16 cellular contexts compared by ENCODE assay signal in genomic region chr2:236940497-236940896, GRCh38.
DNase-seq lines count a peak whose midpoint lies in the region; ATAC-seq and TF ChIP-seq lines count a peak whose summit lies in the region.
"Had no signal": no experiment of that assay in that cellular context is flagged by ENCODE, and none has a peak within 500 bp of the region (broad histone marks: within the 10 kb centered on the region; RNA-seq: fewer than 3 reads in every experiment).

No MANE protein-coding gene starts in this region.

- ATAC-seq in HG03280 (IDR thresholded peaks at IDR 0.05; ENCODE audit: unreplicated experiment) = no peak
- ATAC-seq: GM12878 had no signal

- no peaks in the 10 kb centered on the region for H3K27me3 ChIP-seq in colonic mucosa
- H3K27me3 ChIP-seq in spleen (replicated peaks in 1 of 7) = peaks cover 0 to 14% (median 0%) of the 10 kb centered on the region in 7 donors
- no peaks in the 10 kb centered on the region for H3K27me3 ChIP-seq in SK-N-SH (ENCODE audit: insufficient read depth)
- H3K27me3 ChIP-seq: SJCRH30 had no signal

- WGBS in spleen, 5 donors = 79 to 92% (median 82%) methylated on average over 1 of the region's 1 CpG
- 0% methylated on average over 1 of the region's 1 CpG for WGBS in SK-N-SH (ENCODE audit: low lambda C conversion rate)

- DNase-seq in GM10248 (ENCODE audit: extremely low spot score) (peak; percentile 29), colonic mucosa (peak; percentile 10), mesenteric fat pad (ENCODE audit: low spot score) (peak; percentile 67), spleen (peak; percentile 49), SK-N-SH (no peak), DMS53 treated with DMSO at 0.1 percent for 48 hours (lab: John Stamatoyannopoulos, UW; ENCODE audit: unreplicated experiment) (no peak)
- DNase-seq: DMS53, EL, IMR-90, NCI-H1105 treated with DMSO at 0.1 percent for 48 hours, NCI-H2029 treated with DMSO at 0.1 percent for 48 hours, OCI-M1 had no signal

- TF ChIP-seq CTCF in GM10248 (IDR thresholded peaks at IDR 0.05; ENCODE audit: control extremely low read depth, extremely low read depth, low read depth, missing control alignments) = no peak
- no peak for TF ChIP-seq CTCF in colonic mucosa (IDR thresholded peaks at IDR 0.05)
- TF ChIP-seq CTCF in spleen (IDR thresholded peaks at IDR 0.05 in 8 of 11, conservative IDR thresholded peaks at IDR 0.05 in 3 of 11) = no peak
- no peak for TF ChIP-seq CTCF in SK-N-SH (IDR thresholded peaks at IDR 0.05)

- no peak for TF ChIP-seq POLR2A in spleen (IDR thresholded peaks at IDR 0.05)

- no peaks in the 10 kb centered on the region for H3K36me3 ChIP-seq in colonic mucosa
- no peaks in the 10 kb centered on the region for H3K36me3 ChIP-seq in spleen
- no peaks in the 10 kb centered on the region for H3K36me3 ChIP-seq in SK-N-SH (replicated peaks in 1 of 2; ENCODE audit: control insufficient read depth in 1 of 2, insufficient read depth in 2 of 2, low read length in 1 of 2)
- H3K36me3 ChIP-seq: SJCRH30 had no signal

- POLR2A ChIA-PET in GM10248 (lab: Yijun Ruan, JAX) (no interaction called here), SK-N-SH (lab: Yijun Ruan, JAX) (no interaction called here)

- H3K4me3 ChIP-seq in colonic mucosa (no peak overlapping the region), spleen (no peak overlapping the region), SK-N-SH (ENCODE audit: low read depth in 2 of 2, low read length in 1 of 2) (no peak overlapping the region)
- H3K4me3 ChIP-seq: GM12878, SJCRH30 had no signal

- no peak for TF ChIP-seq RAD21 in SK-N-SH (IDR thresholded peaks at IDR 0.05; ENCODE audit: low read length)

- no peak overlapping the region for H3K4me2 ChIP-seq in SK-N-SH
- H3K4me2 ChIP-seq: KMS-11 had no signal

- H3F3A ChIP-seq in SK-N-SH (replicated peaks; ENCODE audit: insufficient read depth) = no peaks in the 10 kb centered on the region

- intact Hi-C loops in colonic mucosa (cut with DNase I) (no loop called here), spleen (cut with DNase I; ENCODE audit: low total_unique reads) (no loop called here)

- H3K9me2 ChIP-seq in SK-N-SH = no peaks in the 10 kb centered on the region

- CTCF ChIA-PET in GM10248 (lab: Yijun Ruan, JAX) = no interaction called here
- CTCF ChIA-PET in SK-N-SH (lab: Yijun Ruan, JAX) = no interaction called here

- H3K4me1 ChIP-seq in colonic mucosa (no peaks in the 10 kb centered on the region), spleen (peaks cover 8 to 40% (median 15%) of the 10 kb centered on the region in 6 donors), SK-N-SH (ENCODE audit: control insufficient read depth in 1 of 2, insufficient read depth in 2 of 2, low read depth in 1 of 2, low read length in 1 of 2) (no peaks in the 10 kb centered on the region)

- H3K9ac ChIP-seq in colonic mucosa (ENCODE audit: low read depth in 2 of 2, low read length in 2 of 2) (no peak overlapping the region), SK-N-SH (no peak overlapping the region)
- H3K9ac ChIP-seq: KMS-11 had no signal

- no peaks in the 10 kb centered on the region for H3K79me2 ChIP-seq in SK-N-SH (ENCODE audit: insufficient read depth)

- no peaks in the 10 kb centered on the region for H4K20me1 ChIP-seq in SK-N-SH (ENCODE audit: insufficient read depth)

- no peak overlapping the region for H3K27ac ChIP-seq in colonic mucosa
- H3K27ac ChIP-seq in spleen = peak overlapping the region; percentile 35 to 84 (median 68)
- no peak overlapping the region for H3K27ac ChIP-seq in SK-N-SH (ENCODE audit: low read depth in 2 of 2, low read length in 1 of 2)
- H3K27ac ChIP-seq: KMS-11, SJCRH30 had no signal

- no peak overlapping the region for H2AFZ ChIP-seq in SK-N-SH (ENCODE audit: low read depth)

- H3K9me3 ChIP-seq in colonic mucosa (no peaks in the 10 kb centered on the region), spleen (no peaks in the 10 kb centered on the region), SK-N-SH (no peaks in the 10 kb centered on the region)
- H3K9me3 ChIP-seq: SJCRH30 had no signal

- TF ChIP-seq EP300 in SK-N-SH (IDR thresholded peaks at IDR 0.05; ENCODE audit: borderline replicate concordance in 1 of 2, low read depth in 1 of 2, low read length in 1 of 2) = no peak

TF ChIP-seq in SK-N-SH, 30 proteins besides CTCF, POLR2A, EP300 and RAD21:
- TF ChIP-seq, protein P1, sequence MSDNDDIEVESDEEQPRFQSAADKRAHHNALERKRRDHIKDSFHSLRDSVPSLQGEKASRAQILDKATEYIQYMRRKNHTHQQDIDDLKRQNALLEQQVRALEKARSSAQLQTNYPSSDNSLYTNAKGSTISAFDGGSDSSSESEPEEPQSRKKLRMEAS (IDR thresholded peaks at IDR 0.05; ENCODE audit: low read depth) = no peak
- no peak for TF ChIP-seq ELF1 (IDR thresholded peaks at IDR 0.05)
- TF ChIP-seq, protein P2, sequence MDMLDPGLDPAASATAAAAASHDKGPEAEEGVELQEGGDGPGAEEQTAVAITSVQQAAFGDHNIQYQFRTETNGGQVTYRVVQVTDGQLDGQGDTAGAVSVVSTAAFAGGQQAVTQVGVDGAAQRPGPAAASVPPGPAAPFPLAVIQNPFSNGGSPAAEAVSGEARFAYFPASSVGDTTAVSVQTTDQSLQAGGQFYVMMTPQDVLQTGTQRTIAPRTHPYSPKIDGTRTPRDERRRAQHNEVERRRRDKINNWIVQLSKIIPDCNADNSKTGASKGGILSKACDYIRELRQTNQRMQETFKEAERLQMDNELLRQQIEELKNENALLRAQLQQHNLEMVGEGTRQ (IDR thresholded peaks at IDR 0.05; ENCODE audit: borderline replicate concordance, low read depth, low read length) = no peak
- no peak for TF ChIP-seq FOXJ3 (CRISPR knock-in tag; IDR thresholded peaks at IDR 0.05)
- no peak for TF ChIP-seq GATA2 (CRISPR knock-in tag; IDR thresholded peaks at IDR 0.05)
- no peak for TF ChIP-seq CHD2 (IDR thresholded peaks at IDR 0.05; ENCODE audit: low read length, partially characterized antibody)
- no peak for TF ChIP-seq MXI1 (IDR thresholded peaks at IDR 0.05; ENCODE audit: low read depth, low read length)

Comparison
In these comparisons a context has a peak if more than half of its experiments do, and no peak if none do; other contexts are left out.
1. DNase-seq: peak in GM10248 (single experiment), colonic mucosa (single experiment), mesenteric fat pad (single experiment) and spleen (single experiment); none in SK-N-SH (single experiment) and DMS53 treated with DMSO at 0.1 percent for 48 hours (single experiment).
2. H3K27ac ChIP-seq: peak in spleen (8 of 8); none in colonic mucosa (single experiment) and SK-N-SH (0 of 2).